9 cellular contexts compared by ENCODE assay signal in the genomic region with DNA sequence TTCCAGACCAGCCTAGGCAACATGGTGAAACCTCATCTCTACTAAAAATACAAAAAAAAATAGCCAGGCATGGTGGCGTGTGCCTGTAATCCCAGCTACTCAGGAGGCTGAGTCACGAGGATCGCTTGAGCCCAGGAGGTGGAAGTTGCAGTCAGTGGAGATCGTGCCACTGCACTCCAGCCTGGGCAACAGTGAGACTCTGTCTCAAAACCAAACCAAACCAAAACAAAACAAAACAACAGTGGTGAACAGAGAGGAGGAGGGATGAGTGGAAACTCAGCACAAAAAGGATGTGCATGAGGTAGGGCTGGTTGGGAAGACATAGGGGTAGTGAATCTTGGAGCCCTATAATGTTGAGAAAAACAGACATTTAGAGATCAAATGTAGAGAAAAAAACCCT. TPM values are rescaled to one million over a fixed set of nuclear protein-coding genes. Genes with fewer than 3 reads are reported as not detected.
DNase-seq lines count a peak whose midpoint lies in the region; ATAC-seq and TF ChIP-seq lines count a peak whose summit lies in the region.
"Not testable (repeated sequence)": the region's sequence is repeated elsewhere in the genome, so short reads cannot be mapped to it uniquely, and the experiment has no call there.
"Had no signal": no experiment of that assay in that cellular context is flagged by ENCODE, and none has a peak within 500 bp of the region (broad histone marks: within the 10 kb centered on the region; RNA-seq: fewer than 3 reads in every experiment).

No MANE protein-coding gene starts in this region.

- not testable (repeated sequence) for BruUV-seq in IMR-90 (replicated peaks; lab: Mats Ljungman, UMichigan)

- not testable (repeated sequence) for H3K9ac ChIP-seq in IMR-90 (ENCODE audit: low read depth, low read length)

- DNase-seq in EL (peak; percentile 62), IMR-90 (peak; percentile 63), RPMI7951 (ENCODE audit: low read depth) (peak; percentile 84), astrocyte of the hippocampus (ENCODE audit: low read depth, low spot score) (peak; percentile 57)
- not testable (repeated sequence) for DNase-seq in activated CD4-positive, alpha-beta T cell treated with anti-CD3 and anti-CD28 coated beads for 36 hours; epithelial cell of prostate (ENCODE audit: low read depth, low spot score); mesothelial cell of epicardium (ENCODE audit: low spot score in 2 of 2, unreplicated experiment in 2 of 2)

- H2BK5ac ChIP-seq in IMR-90 (ENCODE audit: low read depth, low read length, poor library complexity, severe bottlenecking), result peak overlapping the region; percentile 96

- not testable (repeated sequence) for H3K9me3 ChIP-seq in IMR-90 (ENCODE audit: control insufficient read depth, insufficient read depth, low read length)

- dilution Hi-C loops in IMR-90 (cut with HindIII; ENCODE audit: low sequenced_read_pairs, unreplicated experiment), result not testable (repeated sequence)

- not testable (repeated sequence) for TF ChIP-seq RAD21 in IMR-90 (IDR thresholded peaks at IDR 0.05; ENCODE audit: low read length)

- H3K27ac ChIP-seq in IMR-90 (ENCODE audit: insufficient read depth, low read length) (peak overlapping the region; percentile 30; the same call in 1 of the 2 replicates), epithelial cell of prostate (peak overlapping the region; percentile 97)

- TF ChIP-seq CTCF in IMR-90 (conservative IDR thresholded peaks at IDR 0.05; ENCODE audit: low read depth, low read length); mesothelial cell of epicardium (IDR thresholded peaks at IDR 0.05; ENCODE audit: unreplicated experiment): not testable (repeated sequence)

- not testable (repeated sequence) for H4K20me1 ChIP-seq in IMR-90 (ENCODE audit: insufficient read depth, low read length)

- not testable (repeated sequence) for TF ChIP-seq POLR2A in IMR-90 (IDR thresholded peaks at IDR 0.05; ENCODE audit: low read depth, low read length)

- peak overlapping the region; percentile 98 for H2BK20ac ChIP-seq in IMR-90 (ENCODE audit: low read depth, low read length)

- H2AK5ac ChIP-seq in IMR-90 (ENCODE audit: low read depth, low read length), result peak overlapping the region; percentile 59

- no CpG with 5 or more reads among the region's 4 CpGs for WGBS in IMR-90 (ENCODE audit: extremely low coverage in 2 of 2, insufficient read length in 1 of 2), 2 experiments

- H2BK120ac ChIP-seq in IMR-90 (ENCODE audit: low read depth, low read length), result peak overlapping the region; percentile 99

- not testable (repeated sequence) for H3K4me3 ChIP-seq in IMR-90 (ENCODE audit: insufficient read depth, low read depth, low read length)

- H3K56ac ChIP-seq in IMR-90 (ENCODE audit: extremely low read depth, insufficient read depth, low read length), result peak overlapping the region; percentile 87; the same call in 1 of the 2 replicates

- peak overlapping the region; percentile 89 for H4K91ac ChIP-seq in IMR-90 (ENCODE audit: insufficient read depth, low read depth, low read length)

- CTCF ChIA-PET in IMR-90 (lab: Yijun Ruan, JAX), result interaction anchor here (0.6 to 1.2 kb wide), 2 partner anchors 11 to 1807 kb away, joined by 4 to 5 read pairs; no protein-coding TSS in a partner anchor
- CTCF ChIA-PET in activated CD4-positive, alpha-beta T cell treated with anti-CD3 and anti-CD28 coated beads for 36 hours (lab: Charles Lee), result interaction anchor here (0.6 to 1.6 kb wide), 6 partner anchors 10 to 339 kb away, joined by 3 to 4 read pairs (median 3); no protein-coding TSS in a partner anchor

- H3K23ac ChIP-seq in IMR-90 (ENCODE audit: low read depth, low read length), result peak overlapping the region; percentile 93; the same call in 1 of the 2 replicates

- in situ Hi-C loops in IMR-90 (cut with MboI; ENCODE audit: low sequenced_read_pairs), result not testable (repeated sequence)

- H4K8ac ChIP-seq in IMR-90 (ENCODE audit: low read depth in 2 of 2, low read length in 2 of 2), result peak overlapping the region; percentile 88 to 96

- peaks cover 20% of the 10 kb centered on the region for H3K9me1 ChIP-seq in IMR-90 (ENCODE audit: insufficient read depth, low read length)

- H3K4me3 Mint-ChIP-seq in activated CD4-positive, alpha-beta T cell treated with anti-CD3 and anti-CD28 coated beads for 36 hours; mesothelial cell of epicardium: not testable (repeated sequence)

- H3K4me2 ChIP-seq in IMR-90 (ENCODE audit: low read depth, low read length), result not testable (repeated sequence)

- H3K14ac ChIP-seq in IMR-90 (replicated peaks; ENCODE audit: low read depth, low read length), result peak overlapping the region; percentile 97

- H2AFZ ChIP-seq in IMR-90 (replicated peaks; ENCODE audit: low read length, poor library complexity), result not testable (repeated sequence)

- not testable (repeated sequence) for H3K36me3 ChIP-seq in IMR-90 (ENCODE audit: control insufficient read depth, insufficient read depth, low read length)

- not testable (repeated sequence) for H3K36me3 Mint-ChIP-seq in activated CD4-positive, alpha-beta T cell treated with anti-CD3 and anti-CD28 coated beads for 36 hours (ENCODE audit: low read depth); mesothelial cell of epicardium

- H3K27me3 Mint-ChIP-seq in activated CD4-positive, alpha-beta T cell treated with anti-CD3 and anti-CD28 coated beads for 36 hours; mesothelial cell of epicardium (ENCODE audit: low read depth): not testable (repeated sequence)

- H3K27ac Mint-ChIP-seq in activated CD4-positive, alpha-beta T cell treated with anti-CD3 and anti-CD28 coated beads for 36 hours, result peak overlapping the region; percentile 33
- H3K27ac Mint-ChIP-seq in mesothelial cell of epicardium, result peak overlapping the region; percentile 14

- not testable (repeated sequence) for H2AK9ac ChIP-seq in IMR-90 (replicated peaks; ENCODE audit: low read depth, low read length, poor library complexity)

- intact Hi-C loops in IMR-90 (cut with micrococcal nuclease); activated CD4-positive, alpha-beta T cell treated with anti-CD3 and anti-CD28 coated beads for 36 hours (cut with DNase I, micrococcal nuclease): not testable (repeated sequence)

- H3K79me1 ChIP-seq in IMR-90 (ENCODE audit: low read depth in 1 of 2, low read length in 2 of 2), result peaks cover 0 to 27% of the 10 kb centered on the region in 2 experiments; a peak in 3 of 4 replicates

- H3K4me1 Mint-ChIP-seq in activated CD4-positive, alpha-beta T cell treated with anti-CD3 and anti-CD28 coated beads for 36 hours, result peaks cover 33% of the 10 kb centered on the region
- peaks cover 59% of the 10 kb centered on the region for H3K4me1 Mint-ChIP-seq in mesothelial cell of epicardium

- not testable (repeated sequence) for H4K5ac ChIP-seq in IMR-90 (ENCODE audit: low read depth, low read length)

- H3K9me3 Mint-ChIP-seq in activated CD4-positive, alpha-beta T cell treated with anti-CD3 and anti-CD28 coated beads for 36 hours (ENCODE audit: low read depth); mesothelial cell of epicardium: not testable (repeated sequence)

- POLR2A ChIA-PET in IMR-90 (lab: Charles Lee; ENCODE audit: unreplicated experiment), result interaction anchor here (0.7 to 2.0 kb wide), 2 partner anchors 73 to 105 kb away, joined by 3 to 5 read pairs; no protein-coding TSS in a partner anchor
- POLR2A ChIA-PET in activated CD4-positive, alpha-beta T cell treated with anti-CD3 and anti-CD28 coated beads for 36 hours (lab: Charles Lee), result interaction anchor here (0.6 kb wide), 1 partner anchor 48 kb away, joined by 3 read pairs; no protein-coding TSS in a partner anchor

- peak overlapping the region; percentile 96 for H3K4ac ChIP-seq in IMR-90 (ENCODE audit: low read depth, low read length)

- peak overlapping the region; percentile 98; the same call in 2 of the 3 replicates for H2BK15ac ChIP-seq in IMR-90 (ENCODE audit: low read depth, low read length)

- H3K27me3 ChIP-seq in IMR-90 (ENCODE audit: control insufficient read depth, insufficient read depth, low read length), result not testable (repeated sequence)

- H3K4me1 ChIP-seq in IMR-90 (ENCODE audit: control insufficient read depth, insufficient read depth, low read length), result peaks cover 19% of the 10 kb centered on the region

- ATAC-seq in IMR-90 (ENCODE audit: low read depth), result not testable (repeated sequence)
- peak; percentile 14 for ATAC-seq in activated CD4-positive, alpha-beta T cell treated with anti-CD3 and anti-CD28 coated beads for 36 hours

- peak overlapping the region; percentile 71; the same call in 1 of the 2 replicates for H3K18ac ChIP-seq in IMR-90 (ENCODE audit: low read depth, low read length)

TF ChIP-seq in IMR-90, 13 proteins besides CTCF, POLR2A, EP300 and RAD21:
- TF ChIP-seq BHLHE40 (IDR thresholded peaks at IDR 0.05; ENCODE audit: low read depth, low read length), result 0 out of 2 replicates have a peak, but pooled peaks have one; percentile 9

RNA-seq across cellular contexts. Expression of gene HOXB1, which starts 48.5 kb away (rescaled TPM):
- not detected in 2 replicates for total RNA-seq in IMR-90 (2012; rRNA removed)
- polyA plus RNA-seq in IMR-90 (2012; rRNA removed), result not detected in 2 replicates
- not detected in 2 replicates for polyA plus RNA-seq in IMR-90 (2012; cell fraction: cytosol; rRNA removed)
- polyA plus RNA-seq in IMR-90 (2012; cell fraction: nucleus; rRNA removed; ENCODE audit: low replicate concordance), result 0.05 TPM in 1 of 2 replicates, not detected in the other
- not detected in 2 replicates for total RNA-seq in RPMI7951 (2014; rRNA removed; shearing (Covaris generic))
- total RNA-seq in activated CD4-positive, alpha-beta T cell treated with anti-CD3 and anti-CD28 coated beads for 36 hours, result not detected
- total RNA-seq in mesothelial cell of epicardium, result 0.24 to 0.43 TPM (median 0.25 TPM) in 3 replicates
- total RNA-seq: GM12878 had no signal
- polyA plus RNA-seq: GM12878 had no signal

RNA-seq across cellular contexts. Expression of gene SKAP1, which starts 52.3 kb away (rescaled TPM):
- not detected in 2 replicates for total RNA-seq in IMR-90 (2012; rRNA removed)
- polyA plus RNA-seq in IMR-90 (2012; rRNA removed), result not detected in 2 replicates
- polyA plus RNA-seq in IMR-90 (2012; cell fraction: cytosol; rRNA removed), result not detected in 2 replicates
- polyA plus RNA-seq in IMR-90 (2012; cell fraction: nucleus; rRNA removed; ENCODE audit: low replicate concordance), result not detected in 2 replicates
- total RNA-seq in RPMI7951 (2014; rRNA removed; shearing (Covaris generic)), result 0.49 TPM in 1 of 2 replicates, not detected in the other
- total RNA-seq in activated CD4-positive, alpha-beta T cell treated with anti-CD3 and anti-CD28 coated beads for 36 hours, result 100 to 1,000 TPM in 1 of 2 experiments, 10 to 100 TPM in 1; 76.1 to 109 TPM
- total RNA-seq in mesothelial cell of epicardium, result 3.4 to 4.3 TPM (median 3.4 TPM) in 3 replicates
- total RNA-seq: H7 had no signal

Comparison
In these comparisons a context has a peak if more than half of its experiments do, and no peak if none do; other contexts are left out.
1. RNA of gene SKAP1, which starts 52.3 kb away (total RNA-seq): 76.1 to 109 TPM in activated CD4-positive, alpha-beta T cell treated with anti-CD3 and anti-CD28 coated beads for 36 hours; 3.4 to 4.3 TPM in mesothelial cell of epicardium, not detected in IMR-90 and 0.49 TPM in RPMI7951; every median in the first group is over 10 times any median in the second.